In the genomic region with DNA sequence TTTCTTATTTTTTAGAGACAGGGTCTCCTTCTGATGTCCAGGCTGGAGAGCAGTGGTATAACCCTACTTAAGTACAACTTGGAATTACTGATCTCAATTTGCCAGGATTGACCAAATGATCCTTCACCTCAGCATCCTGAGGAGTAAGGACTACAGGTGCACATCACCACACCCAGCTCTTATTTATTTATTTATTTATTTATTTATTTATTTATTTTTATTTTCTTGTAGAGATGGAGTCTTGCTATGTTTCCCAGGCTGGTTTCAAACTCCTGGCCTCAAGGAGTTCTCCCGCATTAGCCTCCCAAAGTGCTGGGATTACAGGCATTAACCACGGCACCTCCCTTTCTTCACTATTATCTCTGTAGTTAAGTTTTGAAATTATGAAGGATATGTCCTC, we compare ENCODE assay signal across 7 cellular contexts.
"Had no signal": no experiment of that assay in that cellular context is flagged by ENCODE, and none has a peak within 500 bp of the region (broad histone marks: within the 10 kb centered on the region; RNA-seq: fewer than 3 reads in every experiment).

No MANE protein-coding gene starts in this region.

- FAIRE-seq: HepG2, HTR-8/SVneo, K562 had no signal

- H3K4me2 ChIP-seq: KMS-11 had no signal

- DNase-seq: KBM-7, KG1 had no signal

- H3K27ac ChIP-seq: HL-60, KMS-11 had no signal

- ATAC-seq: HepG2, K562 had no signal

- H3K4me3 ChIP-seq: K562 had no signal

- H3K9ac ChIP-seq: KMS-11 had no signal
